ENCODE assay signal across 11 cellular contexts in genomic region chr17:62824290-62825135, GRCh38. TPM values are rescaled to one million over a fixed set of nuclear protein-coding genes. Genes with fewer than 3 reads are reported as not detected.
A peak's percentile ranks its signal among the peaks of the same experiment; 100 is the strongest.
DNase-seq lines count a peak whose midpoint lies in the region; ATAC-seq and TF ChIP-seq lines count a peak whose summit lies in the region.
"Had no signal": no experiment of that assay in that cellular context is flagged by ENCODE, and none has a peak within 500 bp of the region (broad histone marks: within the 10 kb centered on the region; RNA-seq: fewer than 3 reads in every experiment).

No MANE protein-coding gene starts in this region.

- no peaks in the 10 kb centered on the region for H3K79me2 ChIP-seq in mammary epithelial cell (ENCODE audit: insufficient read depth, low read length)

- dilution Hi-C loops in mammary epithelial cell (cut with HindIII; ENCODE audit: low sequenced_read_pairs) = no loop called here

- no peaks in the 10 kb centered on the region for H3K9me3 ChIP-seq in mammary epithelial cell (replicated peaks; ENCODE audit: insufficient read depth, low read length)
- H3K9me3 ChIP-seq: vagina had no signal

- CTCF ChIA-PET in mammary epithelial cell (lab: Charles Lee; ENCODE audit: low non-redundant PET) = no interaction called here

- BruUV-seq in mammary epithelial cell (replicated peaks; lab: Mats Ljungman, UMichigan) = no TSS peak

- intact Hi-C loops in mammary epithelial cell (cut with micrococcal nuclease) = loop anchor here (5.0 kb wide), 2 partner anchors 68 to 102 kb away; no protein-coding TSS in a partner anchor

- no peaks in the 10 kb centered on the region for H4K20me1 ChIP-seq in mammary epithelial cell (ENCODE audit: insufficient read depth, low read length)

- no peak for TF ChIP-seq CTCF in mammary epithelial cell (conservative IDR thresholded peaks at IDR 0.05 in 1 of 2, IDR thresholded peaks at IDR 0.05 in 1 of 2; ENCODE audit: extremely low read depth in 1 of 2, insufficient read depth in 1 of 2, low read depth in 1 of 2, low read length in 2 of 2)

- H3K9ac ChIP-seq in mammary epithelial cell (ENCODE audit: insufficient read depth, low read length) = peak overlapping the region; percentile 38

- peak overlapping the region; percentile 82 for H3K27ac ChIP-seq in mammary epithelial cell (ENCODE audit: insufficient read depth, low read depth, low read length)
- H3K27ac ChIP-seq: vagina had no signal

- DNase-seq in Caki2 (ENCODE audit: low read depth) (peak; percentile 98), M059J (ENCODE audit: low read depth) (peak; percentile 97), mammary epithelial cell (peak; percentile 96), kidney tubule cell (ENCODE audit: low spot score) (peak; percentile 99), NCI-H187 treated with DMSO at 0.1 percent for 48 hours (lab: John Stamatoyannopoulos, UW) (no peak)
- DNase-seq in activated naive CD4-positive, alpha-beta T cell (lab: John Stamatoyannopoulos, UW) = no peak
- DNase-seq in stimulated activated CD4-positive, alpha-beta T cell treated with anti-CD3 and anti-CD28 coated beads, Interleukin-15, amount 100 ng/mL, for 24 hours = no peak
- DNase-seq: NCI-H524; stimulated activated CD4-positive, alpha-beta T cell treated with anti-CD3 and anti-CD28 coated beads, Interleukin-4, amount 100 ng/mL, for 1 hour had no signal

- H3K4me2 ChIP-seq in mammary epithelial cell (ENCODE audit: insufficient read depth, low read depth, low read length) = peak overlapping the region; percentile 37

- no peak for ATAC-seq in GM21423 (IDR thresholded peaks at IDR 0.05; ENCODE audit: unreplicated experiment)

- in situ Hi-C loops in Caki2 (cut with HindIII; ENCODE audit: low pct_unique_long_range_greater_than_20kb, low sequenced_read_pairs) (no loop called here), mammary epithelial cell (cut with MboI; ENCODE audit: low sequenced_read_pairs in 2 of 2) (loop anchor here in 1 of 2 donors (10.0 kb wide), 1 partner anchor 140 kb away; the partner anchor contains the start of gene TANC2)

- peaks cover 58% of the 10 kb centered on the region for H3K4me1 ChIP-seq in mammary epithelial cell (ENCODE audit: insufficient read depth, low read length)

- no peaks in the 10 kb centered on the region for H3K36me3 ChIP-seq in mammary epithelial cell (ENCODE audit: insufficient read depth, low read length)
- H3K36me3 ChIP-seq: vagina had no signal

- H3K4me3 ChIP-seq in mammary epithelial cell (replicated peaks in 1 of 3; ENCODE audit: insufficient read depth in 1 of 3, low read depth in 2 of 3, low read length in 3 of 3) = no peak overlapping the region
- H3K4me3 ChIP-seq: vagina had no signal

- no peaks in the 10 kb centered on the region for H3K27me3 ChIP-seq in mammary epithelial cell (ENCODE audit: insufficient read depth, low read length)
- H3K27me3 ChIP-seq: vagina had no signal

- WGBS in mammary epithelial cell (ENCODE audit: low coverage, missing lambda C conversion rate) = 25% methylated on average over 7 of the region's 7 CpGs

- H2AFZ ChIP-seq in mammary epithelial cell (ENCODE audit: low read depth, low read length) = peak overlapping the region; percentile 71

RNA-seq across cellular contexts. Expression of gene MARCHF10, which starts 16.4 kb away (rescaled TPM):
- not detected in 2 replicates for total RNA-seq in Caki2 (2014; rRNA removed; shearing (Covaris generic); ENCODE audit: low replicate concordance)
- 0.05 TPM in 1 of 2 replicates, not detected in the other for total RNA-seq in M059J (2014; rRNA removed; shearing (Covaris generic))
- total RNA-seq in mammary epithelial cell = under 1 TPM in 1 of 2 donors, not detected in 1; under 0.01 TPM
- polyA plus RNA-seq in mammary epithelial cell = 0.02 TPM
- polyA minus RNA-seq in mammary epithelial cell = not detected

Comparison
In these comparisons a context has a peak if more than half of its experiments do, and no peak if none do; other contexts are left out.
1. DNase-seq: peak in Caki2 (single experiment), M059J (single experiment), mammary epithelial cell (single experiment) and kidney tubule cell (single experiment); none in activated naive CD4-positive, alpha-beta T cell (0 of 4), stimulated activated CD4-positive, alpha-beta T cell treated with anti-CD3 and anti-CD28 coated beads, Interleukin-15, amount 100 ng/mL, for 24 hours (single experiment) and NCI-H187 treated with DMSO at 0.1 percent for 48 hours (single experiment).